Comparison of ENCODE assay signal across 8 cellular contexts in the genomic region with DNA sequence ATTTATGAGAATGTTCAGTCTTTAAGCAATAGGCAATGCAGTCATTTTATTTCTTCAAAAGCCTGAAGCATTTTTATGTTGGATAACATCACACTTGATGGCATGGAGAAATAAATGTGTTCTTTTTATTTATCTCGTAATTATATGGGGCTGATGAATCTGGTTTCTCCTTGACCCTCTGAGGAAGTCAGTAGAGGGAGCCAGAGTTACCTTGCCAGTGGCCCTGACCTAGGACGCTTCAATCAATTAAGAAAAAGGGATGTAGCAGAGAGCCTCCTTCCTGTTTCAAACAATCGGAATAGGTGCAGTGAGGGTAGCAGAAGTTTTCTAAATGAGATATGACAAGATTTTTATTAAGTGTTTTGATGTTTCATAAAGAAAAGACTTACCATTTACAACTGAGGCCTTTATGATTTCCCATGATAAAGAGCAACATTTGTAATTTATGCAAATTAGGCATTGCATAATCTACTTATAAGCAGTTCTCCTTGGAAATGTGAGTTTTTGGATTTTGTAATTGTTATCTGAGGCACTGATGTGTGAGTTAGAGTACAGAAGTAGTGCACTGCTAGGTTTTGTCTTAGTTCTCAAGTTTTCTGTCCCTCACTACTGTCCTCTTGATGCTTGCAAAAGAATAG.
A peak's percentile ranks its signal among the peaks of the same experiment; 100 is the strongest.
DNase-seq lines count a peak whose midpoint lies in the region; ATAC-seq, FAIRE-seq and TF ChIP-seq lines count a peak whose summit lies in the region.

No MANE protein-coding gene starts in this region.

- H3K4me2 ChIP-seq in DOHH2 (ENCODE audit: low read length): no peak overlapping the region

- TF ChIP-seq CTCF in DOHH2 (IDR thresholded peaks at IDR 0.05; ENCODE audit: low read depth, low read length, poor library complexity, severe bottlenecking): peak; percentile 62
- peak; percentile 56 for TF ChIP-seq CTCF in HFF-Myc (IDR thresholded peaks at IDR 0.05; ENCODE audit: low read depth, low read length, missing control alignments)
- TF ChIP-seq CTCF in spleen (IDR thresholded peaks at IDR 0.05 in 8 of 11, conservative IDR thresholded peaks at IDR 0.05 in 3 of 11): peak in 5 of 11 experiments; percentile 4 to 34 (median 29)

- no peaks in the 10 kb centered on the region for H3K79me2 ChIP-seq in DOHH2 (ENCODE audit: control insufficient read depth, low read length)

- H3K9me3 ChIP-seq in DOHH2 (ENCODE audit: control insufficient read depth, insufficient read depth, low read length) (no peaks in the 10 kb centered on the region), spleen (no peaks in the 10 kb centered on the region)

- DNase-seq in HFF-Myc (ENCODE audit: extremely low read depth, low read depth) (no peak), SKM-1 (lab: John Stamatoyannopoulos, UW; ENCODE audit: unreplicated experiment) (peak; percentile 27), left ventricle myocardium superior (no peak), spleen (no peak), hippocampal formation (lab: John Stamatoyannopoulos, UW) (no peak), RCC 7860 (ENCODE audit: low spot score) (no peak)
- no peak for DNase-seq in activated CD4-positive, alpha-beta T cell treated with anti-CD3 and anti-CD28 coated beads for 1 hour

- no peaks in the 10 kb centered on the region for H4K20me1 ChIP-seq in DOHH2 (ENCODE audit: control insufficient read depth, insufficient read depth, low read depth, low read length)

- intact Hi-C loops in left ventricle myocardium superior (cut with micrococcal nuclease) (no loop called here), spleen (cut with DNase I; ENCODE audit: low total_unique reads) (no loop called here)

- H3K27me3 ChIP-seq in DOHH2 (ENCODE audit: control insufficient read depth, low read length): no peaks in the 10 kb centered on the region
- H3K27me3 ChIP-seq in spleen (replicated peaks in 1 of 7): no peaks in the 10 kb centered on the region

- no peak for TF ChIP-seq POLR2A in spleen (IDR thresholded peaks at IDR 0.05)

- peak; percentile 60 for ATAC-seq in left ventricle myocardium superior

- H3F3A ChIP-seq in DOHH2 (ENCODE audit: control insufficient read depth, insufficient read depth): no peaks in the 10 kb centered on the region

- H3K27ac ChIP-seq in DOHH2 (ENCODE audit: low read depth, low read length) (no peak overlapping the region), spleen (peak overlapping the region in 2 of 8 donors; percentile 4 to 16)

- H3K4me3 ChIP-seq in DOHH2 (ENCODE audit: low read length): no peak overlapping the region
- no peak overlapping the region for H3K4me3 ChIP-seq in HFF-Myc (replicated peaks; ENCODE audit: low read depth, low read length)
- H3K4me3 ChIP-seq in spleen: no peak overlapping the region

- no peak for FAIRE-seq in RCC 7860 (lab: Jason Lieb, UNC)

- 30 to 61% (median 41%) methylated on average over 3 of the region's 3 CpGs for WGBS in spleen, 5 donors

- H3K4me1 ChIP-seq in DOHH2 (ENCODE audit: control insufficient read depth, low read length): no peaks in the 10 kb centered on the region
- H3K4me1 ChIP-seq in spleen: peaks cover 0 to 34% (median 10%) of the 10 kb centered on the region in 6 donors

- no peaks in the 10 kb centered on the region for H3K9me2 ChIP-seq in DOHH2 (replicated peaks; ENCODE audit: control insufficient read depth, low read length)

- H3K36me3 ChIP-seq in DOHH2 (ENCODE audit: control insufficient read depth, low read length) (no peaks in the 10 kb centered on the region), spleen (no peaks in the 10 kb centered on the region)
